ENCODE assay signal across 14 cellular contexts in the genomic region with DNA sequence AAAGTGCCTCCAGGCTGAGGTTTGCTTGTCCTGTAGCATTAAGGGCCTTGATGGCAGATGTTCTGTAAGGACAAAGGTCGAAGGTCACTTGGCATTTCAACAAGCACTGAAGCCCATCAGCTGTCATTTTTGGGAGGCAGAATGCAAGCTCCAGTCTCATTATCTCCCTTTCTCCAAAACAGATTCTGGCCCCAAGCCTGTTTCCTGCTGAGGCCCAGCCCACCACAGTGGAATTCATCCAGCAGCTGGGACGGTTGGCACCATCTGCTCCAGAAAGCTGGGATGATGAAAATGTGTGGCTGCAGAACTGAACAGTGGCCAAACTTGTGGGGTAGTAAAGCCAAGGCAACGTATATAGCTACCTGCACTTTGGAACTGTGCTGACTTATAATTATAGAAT. TPM values are rescaled to one million over a fixed set of nuclear protein-coding genes. Genes with fewer than 3 reads are reported as not detected.
DNase-seq lines count a peak whose midpoint lies in the region; ATAC-seq, FAIRE-seq and TF ChIP-seq lines count a peak whose summit lies in the region.
"Had no signal": no experiment of that assay in that cellular context is flagged by ENCODE, and none has a peak within 500 bp of the region (broad histone marks: within the 10 kb centered on the region; RNA-seq: fewer than 3 reads in every experiment).

No MANE protein-coding gene starts in this region.

- intact Hi-C loops in Caco-2 (cut with micrococcal nuclease; ENCODE audit: unreplicated experiment): no loop called here

- H3K4me3 Mint-ChIP-seq in Caco-2 (ENCODE audit: unreplicated experiment): no peak overlapping the region
- H3K4me3 Mint-ChIP-seq: activated B cell treated with CpG ODN at 0.5 μM for 24 hours; activated naive CD8-positive, alpha-beta T cell treated with anti-CD3 and anti-CD28 coated beads, Interleukin-2, amount 10 ng/mL, durations not matched to agents 7 days and 5 days; CD4-positive, CD25-positive, alpha-beta regulatory T cell; nephron had no signal

- H3K27me3 Mint-ChIP-seq in Caco-2 (ENCODE audit: insufficient read depth, unreplicated experiment): no peaks in the 10 kb centered on the region
- H3K27me3 Mint-ChIP-seq: activated B cell treated with CpG ODN at 0.5 μM for 24 hours; activated naive CD8-positive, alpha-beta T cell treated with anti-CD3 and anti-CD28 coated beads, Interleukin-2, amount 10 ng/mL, durations not matched to agents 7 days and 5 days; CD4-positive, CD25-positive, alpha-beta regulatory T cell had no signal

- no peak for ATAC-seq in GM19397 (IDR thresholded peaks at IDR 0.05; ENCODE audit: unreplicated experiment)
- ATAC-seq: SK-N-SH treated with all-trans-retinoic acid at 6 μM for 48 hours had no signal

- FAIRE-seq in colon (lab: Jason Lieb, UNC): peak; percentile 92

- no peaks in the 10 kb centered on the region for H3K27me3 ChIP-seq in Caco-2 (replicated peaks; ENCODE audit: control insufficient read depth, insufficient read depth, low read length)

- CTCF ChIA-PET in Caco-2 (lab: Charles Lee): no interaction called here

- POLR2A ChIA-PET in Caco-2 (lab: Charles Lee): no interaction called here

- no peaks in the 10 kb centered on the region for H3K9me3 ChIP-seq in Caco-2

- DNase-seq in Caco-2 (peak; percentile 19 to 49), NCI-H1694 treated with DMSO at 0.1 percent for 48 hours (lab: John Stamatoyannopoulos, UW) (peak; percentile 78), middle frontal gyrus (ENCODE audit: extremely low spot score, low spot score) (peak; percentile 62), NOMO-1 treated with DMSO at 0.1 percent for 48 hours (lab: John Stamatoyannopoulos, UW; ENCODE audit: unreplicated experiment) (no peak), kidney glomerular epithelial cell (lab: John Stamatoyannopoulos, UW) (no peak)
- DNase-seq in activated CD8-positive, alpha-beta memory T cell treated with anti-CD3 and anti-CD28 coated beads, Interleukin-2, amount 50 U/mL, for 48 hours: no peak
- DNase-seq: activated B cell treated with CpG ODN at 0.5 μM for 24 hours; activated naive CD8-positive, alpha-beta T cell treated with anti-CD3 and anti-CD28 coated beads, Interleukin-2, amount 10 ng/mL, durations not matched to agents 7 days and 5 days; CD4-positive, CD25-positive, alpha-beta regulatory T cell; NCI-H1930 had no signal

- H3K36me3 ChIP-seq in Caco-2 (ENCODE audit: control insufficient read depth, insufficient read depth, low read length): no peaks in the 10 kb centered on the region

- H3K27ac Mint-ChIP-seq in Caco-2 (ENCODE audit: unreplicated experiment): no peak overlapping the region
- H3K27ac Mint-ChIP-seq: activated B cell treated with CpG ODN at 0.5 μM for 24 hours; activated naive CD8-positive, alpha-beta T cell treated with anti-CD3 and anti-CD28 coated beads, Interleukin-2, amount 10 ng/mL, durations not matched to agents 7 days and 5 days; CD4-positive, CD25-positive, alpha-beta regulatory T cell; nephron had no signal

- H3K4me1 ChIP-seq in Caco-2: peaks cover 16% of the 10 kb centered on the region

- TF ChIP-seq CTCF in Caco-2 (IDR thresholded peaks at IDR 0.05; ENCODE audit: insufficient read depth in 1 of 2, low read depth in 1 of 2, low read length in 1 of 2, severe bottlenecking in 1 of 2, unreplicated experiment in 1 of 2): no peak

- BruUV-seq in Caco-2 (replicated peaks; lab: Mats Ljungman, UMichigan): no TSS peak

- no peaks in the 10 kb centered on the region for H3K36me3 Mint-ChIP-seq in Caco-2 (ENCODE audit: insufficient read depth, unreplicated experiment)

- no peaks in the 10 kb centered on the region for H3K9me3 Mint-ChIP-seq in Caco-2 (ENCODE audit: unreplicated experiment)
- H3K9me3 Mint-ChIP-seq: activated B cell treated with CpG ODN at 0.5 μM for 24 hours; activated naive CD8-positive, alpha-beta T cell treated with anti-CD3 and anti-CD28 coated beads, Interleukin-2, amount 10 ng/mL, durations not matched to agents 7 days and 5 days; CD4-positive, CD25-positive, alpha-beta regulatory T cell; nephron had no signal

- H3K4me1 Mint-ChIP-seq in Caco-2 (ENCODE audit: low read depth, unreplicated experiment): peaks cover 13% of the 10 kb centered on the region
- H3K4me1 Mint-ChIP-seq: activated B cell treated with CpG ODN at 0.5 μM for 24 hours; activated naive CD8-positive, alpha-beta T cell treated with anti-CD3 and anti-CD28 coated beads, Interleukin-2, amount 10 ng/mL, durations not matched to agents 7 days and 5 days had no signal

- no peak overlapping the region for H3K4me3 ChIP-seq in Caco-2 (ENCODE audit: low read depth, low read length)

RNA-seq across cellular contexts. Expression of a gene that starts 17.7 kb away (rescaled TPM):
- total RNA-seq in Caco-2 (2022): not detected in 2 replicates
- total RNA-seq: CD4-positive, CD25-positive, alpha-beta regulatory T cell had no signal

RNA-seq across cellular contexts. Expression of a gene that starts 20.9 kb away (rescaled TPM):
- total RNA-seq in Caco-2 (2022): 11.2 and 11.8 TPM in 2 replicates

Comparison
In these comparisons a context has a peak if more than half of its experiments do, and no peak if none do; other contexts are left out.
1. DNase-seq: peak in Caco-2 (2 of 2), NCI-H1694 treated with DMSO at 0.1 percent for 48 hours (single experiment) and middle frontal gyrus (single experiment); none in NOMO-1 treated with DMSO at 0.1 percent for 48 hours (single experiment), activated CD8-positive, alpha-beta memory T cell treated with anti-CD3 and anti-CD28 coated beads, Interleukin-2, amount 50 U/mL, for 48 hours (single experiment) and kidney glomerular epithelial cell (single experiment).